8 cellular contexts compared by ENCODE assay signal in the genomic region with DNA sequence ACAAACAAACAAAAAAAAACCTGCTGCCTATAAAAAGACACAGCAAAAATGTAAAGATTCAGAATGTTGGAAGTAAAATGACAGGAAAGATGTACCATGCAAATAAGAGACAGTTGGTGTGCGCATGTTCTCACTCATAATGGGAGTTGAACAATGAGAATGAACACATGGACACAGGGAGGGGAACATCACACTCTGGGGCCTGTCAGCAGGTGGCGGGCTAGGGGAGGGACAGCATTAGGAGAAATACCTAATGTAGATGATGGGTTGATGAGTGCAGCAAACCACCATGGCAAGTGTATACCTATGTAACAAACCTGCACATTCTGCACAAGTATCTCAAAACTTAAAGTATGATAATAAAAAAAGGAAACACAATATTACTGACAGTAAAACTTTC. TPM values are rescaled to one million over a fixed set of nuclear protein-coding genes. Genes with fewer than 3 reads are reported as not detected.
A peak's percentile ranks its signal among the peaks of the same experiment; 100 is the strongest.
DNase-seq lines count a peak whose midpoint lies in the region; ATAC-seq and TF ChIP-seq lines count a peak whose summit lies in the region.
"Not testable (repeated sequence)": the region's sequence is repeated elsewhere in the genome, so short reads cannot be mapped to it uniquely, and the experiment has no call there.

No MANE protein-coding gene starts in this region.

- not testable (repeated sequence) for H2AFZ ChIP-seq in OCI-LY7 (ENCODE audit: low read length); trophoblast cell (ENCODE audit: insufficient read depth, low read length, poor library complexity)

- H2BK12ac ChIP-seq in trophoblast cell (ENCODE audit: low read length): not testable (repeated sequence)

- H4K91ac ChIP-seq in trophoblast cell (ENCODE audit: low read depth, low read length): not testable (repeated sequence)

- TF ChIP-seq RAD21 in Ishikawa (IDR thresholded peaks at IDR 0.05; ENCODE audit: low read depth): peak; percentile 17; the same call in 1 of the 2 replicates

- H4K20me1 ChIP-seq in OCI-LY7 (ENCODE audit: insufficient read depth, low read length): not testable (repeated sequence)

- DNase-seq in A172 (ENCODE audit: low spot score) (peak; percentile 2), GM06990 (ENCODE audit: extremely low read depth, insufficient read length) (peak; percentile 6), OCI-LY7 (ENCODE audit: low spot score) (peak; percentile 29), MCF 10A (ENCODE audit: unreplicated experiment) (peak; percentile 42), heart right ventricle (peak; percentile 25 to 26), trophoblast cell (peak; percentile 29 to 59)
- DNase-seq in activated CD4-positive, alpha-beta T cell treated with anti-CD3 and anti-CD28 coated beads for 48 hours: peak; percentile 19

- not testable (repeated sequence) for H3K27ac ChIP-seq in OCI-LY7 (ENCODE audit: low read depth, low read length, poor library complexity, severe bottlenecking); heart right ventricle; trophoblast cell (ENCODE audit: low read depth, low read length)

- not testable (repeated sequence) for H4K12ac ChIP-seq in trophoblast cell (ENCODE audit: low read depth, low read length)

- not testable (repeated sequence) for H3K36me3 Mint-ChIP-seq in MCF 10A (ENCODE audit: insufficient read depth, unreplicated experiment)

- H3K4me1 ChIP-seq in OCI-LY7 (ENCODE audit: insufficient read depth, low read length, poor library complexity, severe bottlenecking); heart right ventricle; trophoblast cell (ENCODE audit: control insufficient read depth in 1 of 2, insufficient read depth in 2 of 2, low read length in 2 of 2): not testable (repeated sequence)

- not testable (repeated sequence) for H3K27ac Mint-ChIP-seq in MCF 10A (ENCODE audit: low read depth, unreplicated experiment)

- intact Hi-C loops in OCI-LY7 (cut with micrococcal nuclease; ENCODE audit: unreplicated experiment): loop anchor here (5.0 to 10.0 kb wide), 2 partner anchors 230 to 303 kb away; no protein-coding TSS in a partner anchor
- intact Hi-C loops in MCF 10A (cut with micrococcal nuclease): loop anchor here (1.0 kb wide), 1 partner anchor 231 kb away; no protein-coding TSS in a partner anchor
- intact Hi-C loops in heart right ventricle (cut with DNase I): loop anchor here in 4 of 10 donors (5.0 to 10.0 kb wide), 3 partner anchors 227 to 237 kb away; no protein-coding TSS in a partner anchor

- POLR2A ChIA-PET in OCI-LY7 (lab: Charles Lee); MCF 10A (lab: Yijun Ruan, JAX): not testable (repeated sequence)

- WGBS in heart right ventricle, 2 donors: 64 to 84% methylated on average over 2 of the region's 2 CpGs
- no CpG with 5 or more reads among the region's 2 CpGs for WGBS in trophoblast cell (ENCODE audit: extremely low coverage, insufficient coverage, insufficient read length)

- not testable (repeated sequence) for H3K36me3 ChIP-seq in GM06990 (ENCODE audit: control insufficient read depth, insufficient read depth, low read length); OCI-LY7 (ENCODE audit: insufficient read depth, low read length); heart right ventricle; trophoblast cell (ENCODE audit: control insufficient read depth in 1 of 2, insufficient read depth in 2 of 2, low read length in 2 of 2)

- CTCF ChIA-PET in OCI-LY7 (lab: Charles Lee; ENCODE audit: unreplicated experiment); MCF 10A (lab: Yijun Ruan, JAX): not testable (repeated sequence)

- not testable (repeated sequence) for BruUV-seq in OCI-LY7 (replicated peaks; lab: Mats Ljungman, UMichigan); MCF 10A (replicated peaks; lab: Mats Ljungman, UMichigan)

- H2BK5ac ChIP-seq in trophoblast cell (ENCODE audit: low read depth, low read length, poor library complexity): not testable (repeated sequence)

- not testable (repeated sequence) for H3K79me1 ChIP-seq in trophoblast cell (ENCODE audit: low read length)

- peak; percentile 55 for TF ChIP-seq CTCF in GM06990 (IDR thresholded peaks at IDR 0.05; ENCODE audit: insufficient read depth, low read length, poor library complexity, severe bottlenecking)
- TF ChIP-seq CTCF in OCI-LY7 (conservative IDR thresholded peaks at IDR 0.05; ENCODE audit: low read length): peak; percentile 65
- not testable (repeated sequence) for TF ChIP-seq CTCF in MCF 10A (IDR thresholded peaks at IDR 0.05; ENCODE audit: unreplicated experiment)
- peak in 7 of 9 donors; percentile 22 to 52 (median 42) for TF ChIP-seq CTCF in heart right ventricle (IDR thresholded peaks at IDR 0.05)

- not testable (repeated sequence) for H3K9me3 ChIP-seq in OCI-LY7 (ENCODE audit: low read length); trophoblast cell (ENCODE audit: insufficient read depth, low read depth, low read length)
- peaks cover 0 to 16% (median 5%) of the 10 kb centered on the region in 11 donors for H3K9me3 ChIP-seq in heart right ventricle

- H3K23ac ChIP-seq in trophoblast cell (ENCODE audit: low read length): not testable (repeated sequence)

- not testable (repeated sequence) for H3K14ac ChIP-seq in trophoblast cell (ENCODE audit: low read length)

- H3K18ac ChIP-seq in trophoblast cell (ENCODE audit: low read length): not testable (repeated sequence)

- H4K8ac ChIP-seq in trophoblast cell (ENCODE audit: low read depth, low read length): not testable (repeated sequence)

- H3K27me3 ChIP-seq in GM06990 (replicated peaks; ENCODE audit: control insufficient read depth, insufficient read depth, low read length); heart right ventricle; trophoblast cell (ENCODE audit: insufficient read depth, low read length): not testable (repeated sequence)

- not testable (repeated sequence) for H3K4me3 ChIP-seq in GM06990 (replicated peaks; ENCODE audit: low read depth, low read length); OCI-LY7 (ENCODE audit: low read depth, low read length, poor library complexity, severe bottlenecking); heart right ventricle; trophoblast cell (ENCODE audit: low read depth, low read length)

- H2BK120ac ChIP-seq in trophoblast cell (ENCODE audit: insufficient read depth, low read length, poor library complexity): not testable (repeated sequence)

- H3K27me3 Mint-ChIP-seq in MCF 10A (ENCODE audit: insufficient read depth, unreplicated experiment): not testable (repeated sequence)

- TF ChIP-seq EP300 in Ishikawa (IDR thresholded peaks at IDR 0.05; ENCODE audit: borderline replicate concordance): not testable (repeated sequence)

- not testable (repeated sequence) for H3K4ac ChIP-seq in trophoblast cell (ENCODE audit: low read depth, low read length)

- not testable (repeated sequence) for H3K4me3 Mint-ChIP-seq in MCF 10A (ENCODE audit: unreplicated experiment)

- H3K4me1 Mint-ChIP-seq in MCF 10A (ENCODE audit: insufficient read depth, unreplicated experiment): not testable (repeated sequence)

- H3K9ac ChIP-seq in trophoblast cell (ENCODE audit: low read length): not testable (repeated sequence)

- not testable (repeated sequence) for ATAC-seq in heart right ventricle

- not testable (repeated sequence) for H3K79me2 ChIP-seq in OCI-LY7 (ENCODE audit: insufficient read depth, low read depth, low read length); trophoblast cell (ENCODE audit: control insufficient read depth, insufficient read depth, low read length, poor library complexity)

- H2AK5ac ChIP-seq in trophoblast cell (ENCODE audit: low read length): not testable (repeated sequence)

- not testable (repeated sequence) for H3K4me2 ChIP-seq in OCI-LY7 (ENCODE audit: low read length); trophoblast cell (ENCODE audit: low read length)

- H3K9me2 ChIP-seq in OCI-LY7 (ENCODE audit: insufficient read depth, low read length): not testable (repeated sequence)

- not testable (repeated sequence) for H3K9me3 Mint-ChIP-seq in MCF 10A (ENCODE audit: unreplicated experiment)

RNA-seq across cellular contexts. Expression of a gene that starts 49.8 kb away (rescaled TPM):
- 0.28 and 0.53 TPM in 2 replicates for total RNA-seq in A172 (2014; rRNA removed; shearing (Covaris generic))
- total RNA-seq in OCI-LY7 (2014; rRNA removed; shearing (Covaris generic)): 0.15 and 0.98 TPM in 2 replicates
- 2.0 and 3.4 TPM in 2 replicates for total RNA-seq in OCI-LY7 (2022)
- total RNA-seq in MCF 10A (2022): 1.4 and 1.5 TPM in 2 replicates
- total RNA-seq in heart right ventricle: 1 to 10 TPM in 6 of 10 donors, under 1 TPM in 3, not detected in 1; 0.39 to 1.6 (median 1.1) TPM
- polyA plus RNA-seq in heart right ventricle: under 1 TPM; 0.16 to 0.29 TPM
- 0.82 and 0.94 TPM in 2 replicates for polyA plus RNA-seq in trophoblast cell (2013)
